9 cellular contexts compared by ENCODE assay signal in the genomic region with DNA sequence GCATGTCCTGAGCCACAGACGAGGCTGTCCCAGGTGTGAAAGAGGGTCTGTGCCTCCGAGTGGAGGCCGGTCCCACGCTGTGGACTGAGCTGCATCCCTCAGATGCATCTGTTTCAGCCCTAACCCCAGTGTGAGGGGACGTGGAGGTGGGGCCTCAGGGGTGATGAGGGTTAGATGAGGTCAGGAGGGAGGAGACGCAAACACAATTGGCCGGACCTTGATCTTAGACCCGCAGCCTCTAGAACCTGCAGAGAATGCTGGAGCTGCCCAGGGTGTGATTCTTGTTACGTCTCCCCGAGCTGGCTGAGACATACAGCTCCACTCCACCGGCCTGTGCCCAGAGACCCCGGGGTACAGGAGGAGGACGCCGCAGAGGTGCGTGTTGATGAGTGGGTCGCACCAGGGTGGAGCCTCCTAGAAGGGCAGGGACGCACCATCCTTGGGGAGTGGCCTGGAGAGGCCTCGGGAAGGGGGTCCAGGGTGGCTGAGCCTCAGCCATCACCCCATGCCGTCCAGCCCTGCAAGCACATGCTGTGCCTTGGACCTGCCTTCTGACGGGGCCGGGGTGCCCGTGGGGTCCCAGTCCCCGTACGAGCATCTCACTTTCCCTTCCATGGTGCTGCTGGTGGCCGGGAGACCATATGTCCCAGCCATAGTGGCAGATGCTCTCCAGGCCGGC. TPM values are rescaled to one million over a fixed set of nuclear protein-coding genes. Genes with fewer than 3 reads are reported as not detected.
"Had no signal": no experiment of that assay in that cellular context is flagged by ENCODE, and none has a peak within 500 bp of the region (broad histone marks: within the 10 kb centered on the region; RNA-seq: fewer than 3 reads in every experiment).

No MANE protein-coding gene starts in this region.

- H3K27ac ChIP-seq: HL-60 had no signal

- FAIRE-seq: H54 had no signal

- DNase-seq: GOT3, H9, HCEC 1CT, HFFc6, KBM-7 had no signal

RNA-seq across cellular contexts. Expression of gene C1QTNF8, which starts 16.6 kb away (rescaled TPM):
- total RNA-seq: H9, HFFc6, HT1080 had no signal
- polyA plus RNA-seq: IgD-negative memory B cell had no signal

RNA-seq across cellular contexts. Expression of gene SSTR5, which starts 40.1 kb away (rescaled TPM):
- total RNA-seq: HFFc6, HT1080 had no signal
- polyA plus RNA-seq: IgD-negative memory B cell had no signal

RNA-seq across cellular contexts. Expression of gene CACNA1H, which starts 40.3 kb away (rescaled TPM):
- total RNA-seq: HT1080 had no signal
- polyA plus RNA-seq: IgD-negative memory B cell had no signal
